In genomic region chr22:20622650-20623339, GRCh38 we compare ENCODE assay signal across 34 cellular contexts.
A peak's percentile ranks its signal among the peaks of the same experiment; 100 is the strongest.
DNase-seq lines count a peak whose midpoint lies in the region; ATAC-seq, FAIRE-seq and TF ChIP-seq lines count a peak whose summit lies in the region.
"Had no signal": no experiment of that assay in that cellular context is flagged by ENCODE, and none has a peak within 500 bp of the region (broad histone marks: within the 10 kb centered on the region; RNA-seq: fewer than 3 reads in every experiment).

No MANE protein-coding gene starts in this region.

- no peak overlapping the region for H2BK20ac ChIP-seq in H1 (ENCODE audit: low read length)

- H4K20me1 ChIP-seq in K562 (replicated peaks; ENCODE audit: control insufficient read depth, insufficient read depth, low read length) (peaks cover 36% of the 10 kb centered on the region), H1 (replicated peaks in 1 of 2; ENCODE audit: control insufficient read depth in 1 of 2, insufficient read depth in 2 of 2, low read length in 2 of 2) (no peaks in the 10 kb centered on the region)
- H4K20me1 ChIP-seq: BLaER1; BLaER1 treated with 17β-estradiol and CSF1 and Interleukin-3, amounts not matched to agents 10 nM and 100 nM had no signal

- H3K9me3 Mint-ChIP-seq in immature natural killer cell: no peaks in the 10 kb centered on the region
- no peaks in the 10 kb centered on the region for H3K9me3 Mint-ChIP-seq in CD14-positive monocyte
- H3K9me3 Mint-ChIP-seq: CD4-positive, alpha-beta memory T cell; CD4-positive, alpha-beta T cell; CD4-positive, CD25-positive, alpha-beta regulatory T cell; CD8-positive, alpha-beta memory T cell; CD8-positive, alpha-beta T cell had no signal

- H3K9me3 ChIP-seq in K562 (replicated peaks; ENCODE audit: control insufficient read depth, insufficient read depth, low read depth, low read length) (no peaks in the 10 kb centered on the region), H1 (ENCODE audit: insufficient read depth in 2 of 2, low read depth in 1 of 2, low read length in 1 of 2) (no peaks in the 10 kb centered on the region), neuronal stem cell (replicated peaks in 1 of 2; ENCODE audit: control insufficient read depth in 2 of 2, insufficient read depth in 1 of 2, low read depth in 1 of 2, low read length in 2 of 2) (no peaks in the 10 kb centered on the region)
- H3K9me3 ChIP-seq: A549; BE2C; BLaER1; BLaER1 treated with 17β-estradiol and CSF1 and Interleukin-3, amounts not matched to agents 10 nM and 100 nM; Caco-2 had no signal

- POLR2A ChIA-PET in K562 (lab: Yijun Ruan, JAX) (interaction anchor here (0.6 to 21.8 kb wide), 7 partner anchors 9 to 94 kb away, joined by 3 to 234 read pairs (median 6); no protein-coding TSS in a partner anchor), H1 (lab: Charles Lee; ENCODE audit: partially characterized antibody) (interaction anchor here (0.8 kb wide), 1 partner anchor 28 kb away, joined by 4 read pairs; no protein-coding TSS in a partner anchor)

- H4K8ac ChIP-seq in H1 (ENCODE audit: extremely low read depth, insufficient read depth, low read length): no peak overlapping the region
- H4K8ac ChIP-seq in neuronal stem cell (ENCODE audit: low read depth, low read length): no peak overlapping the region

- peak overlapping the region; percentile 60; the same call in 1 of the 2 replicates for H2BK12ac ChIP-seq in H1 (ENCODE audit: low read depth, low read length)
- no peak overlapping the region for H2BK12ac ChIP-seq in neuronal stem cell (ENCODE audit: low read length)

- H3K23ac ChIP-seq in H1 (ENCODE audit: insufficient read length): no peak overlapping the region
- peak overlapping the region; percentile 8 for H3K23ac ChIP-seq in neuronal stem cell (ENCODE audit: low read depth, low read length, poor library complexity)

- H3K9ac ChIP-seq in K562 (ENCODE audit: insufficient read depth in 1 of 2, low read depth in 2 of 2, low read length in 2 of 2): peak overlapping the region in 1 of 2 experiments; percentile 46; a peak in 1 of 4 replicates
- no peak overlapping the region for H3K9ac ChIP-seq in H1 (replicated peaks in 1 of 4; ENCODE audit: extremely low read depth in 1 of 4, low read depth in 3 of 4, low read length in 3 of 4)
- H3K9ac ChIP-seq in neuronal stem cell (ENCODE audit: low read depth, low read length, poor library complexity): no peak overlapping the region
- H3K9ac ChIP-seq: BLaER1; BLaER1 treated with 17β-estradiol and CSF1 and Interleukin-3, amounts not matched to agents 10 nM and 100 nM had no signal

- no peak overlapping the region for H3K56ac ChIP-seq in H1 (replicated peaks; ENCODE audit: insufficient read length, low read depth, low read length)

- H2AFZ ChIP-seq in K562 (ENCODE audit: low read depth, low read length): no peak overlapping the region
- H2AFZ ChIP-seq in H1 (ENCODE audit: low read length): no peak overlapping the region
- no peak overlapping the region for H2AFZ ChIP-seq in neuronal stem cell (ENCODE audit: low read length)

- H3K27ac Mint-ChIP-seq in immature natural killer cell (no peak overlapping the region), CD14-positive monocyte (no peak overlapping the region)
- H3K27ac Mint-ChIP-seq: B cell; CD4-positive, alpha-beta memory T cell; CD4-positive, alpha-beta T cell; CD8-positive, alpha-beta memory T cell; CD8-positive, alpha-beta T cell had no signal

- intact Hi-C loops in K562 (cut with micrococcal nuclease): no loop called here
- intact Hi-C loops in CD14-positive monocyte (cut with micrococcal nuclease): no loop called here

- H3K79me1 ChIP-seq in H1 (ENCODE audit: low read depth, low read length) (no peaks in the 10 kb centered on the region), neuronal stem cell (ENCODE audit: low read depth, low read length) (peaks cover 4% of the 10 kb centered on the region)

- H4K91ac ChIP-seq in H1 (replicated peaks; ENCODE audit: insufficient read length, low read length): no peak overlapping the region
- H4K91ac ChIP-seq in neuronal stem cell (ENCODE audit: low read depth, low read length, poor library complexity): no peak overlapping the region

- H3K36me3 ChIP-seq in K562 (ENCODE audit: control insufficient read depth, insufficient read depth, low read length) (no peaks in the 10 kb centered on the region), H1 (ENCODE audit: control insufficient read depth in 2 of 4, insufficient read depth in 4 of 4, low read length in 3 of 4) (no peaks in the 10 kb centered on the region), neuronal stem cell (replicated peaks in 1 of 2; ENCODE audit: control insufficient read depth in 2 of 2, insufficient read depth in 2 of 2, low read length in 2 of 2) (no peaks in the 10 kb centered on the region)
- H3K36me3 ChIP-seq: BE2C; BLaER1; BLaER1 treated with 17β-estradiol and CSF1 and Interleukin-3, amounts not matched to agents 10 nM and 100 nM had no signal

- H3K4me2 ChIP-seq in K562 (ENCODE audit: insufficient read depth, low read length) (no peak overlapping the region), H1 (ENCODE audit: insufficient read depth in 1 of 2, low read depth in 2 of 2, low read length in 2 of 2) (no peak overlapping the region), neuronal stem cell (ENCODE audit: insufficient read depth, low read length, poor library complexity, severe bottlenecking) (no peak overlapping the region)
- H3K4me2 ChIP-seq: A549; BLaER1; BLaER1 treated with 17β-estradiol and CSF1 and Interleukin-3, amounts not matched to agents 10 nM and 100 nM had no signal

- in situ Hi-C loops in K562 (cut with MboI): loop anchor here (25.0 kb wide), 1 partner anchor 515 kb away; no protein-coding TSS in a partner anchor

- H2AK5ac ChIP-seq in H1 (ENCODE audit: low read depth, low read length): no peak overlapping the region
- no peak overlapping the region for H2AK5ac ChIP-seq in neuronal stem cell (ENCODE audit: low read depth, low read length)

- no peak; the same call in 1 of the 3 replicates for ATAC-seq in K562
- ATAC-seq: A549; CD8-positive, alpha-beta T cell had no signal

- H3K4me3 Mint-ChIP-seq in immature natural killer cell (no peak overlapping the region), CD14-positive monocyte (no peak overlapping the region)
- H3K4me3 Mint-ChIP-seq: B cell; CD4-positive, alpha-beta memory T cell; CD4-positive, alpha-beta T cell; CD4-positive, CD25-positive, alpha-beta regulatory T cell; CD8-positive, alpha-beta memory T cell; CD8-positive, alpha-beta T cell had no signal

- no TSS peak for BruUV-seq in K562 (replicated peaks; lab: Mats Ljungman, UMichigan)

- H3K14ac ChIP-seq in H1 (ENCODE audit: insufficient read length) (no peak overlapping the region), neuronal stem cell (ENCODE audit: low read length) (no peak overlapping the region)

- FAIRE-seq in K562 (lab: Jason Lieb, UNC) (no peak), H1 (lab: Jason Lieb, UNC) (no peak)
- FAIRE-seq: A204.1, A549, D721Med had no signal

- H3K4me1 ChIP-seq in K562 (replicated peaks in 1 of 2; ENCODE audit: control insufficient read depth in 2 of 2, insufficient read depth in 2 of 2, low read length in 2 of 2): peaks cover 0 to 3% of the 10 kb centered on the region in 2 experiments; a peak in 1 of 5 replicates
- H3K4me1 ChIP-seq in H1 (replicated peaks in 1 of 4; ENCODE audit: control insufficient read depth in 3 of 4, insufficient read depth in 4 of 4, low read length in 3 of 4): no peaks in the 10 kb centered on the region
- no peaks in the 10 kb centered on the region for H3K4me1 ChIP-seq in neuronal stem cell (ENCODE audit: control insufficient read depth in 2 of 2, insufficient read depth in 1 of 2, low read depth in 1 of 2, low read length in 2 of 2)
- H3K4me1 ChIP-seq: A549, BE2C, Caco-2 had no signal

- no peaks in the 10 kb centered on the region for H3K23me2 ChIP-seq in H1 (ENCODE audit: low read depth, low read length)

- H3K36me3 Mint-ChIP-seq in immature natural killer cell: no peaks in the 10 kb centered on the region
- no peaks in the 10 kb centered on the region for H3K36me3 Mint-ChIP-seq in CD14-positive monocyte
- H3K36me3 Mint-ChIP-seq: CD4-positive, alpha-beta memory T cell; CD4-positive, CD25-positive, alpha-beta regulatory T cell; CD8-positive, alpha-beta memory T cell; CD8-positive, alpha-beta T cell had no signal

- H3K9me1 ChIP-seq in K562 (ENCODE audit: control insufficient read depth, insufficient read depth, low read length): no peaks in the 10 kb centered on the region

- H3K4ac ChIP-seq in H1 (replicated peaks; ENCODE audit: insufficient read length, low read depth, low read length) (no peak overlapping the region), neuronal stem cell (ENCODE audit: low read length) (no peak overlapping the region)

- no peak for TF ChIP-seq EP300 in K562 (IDR thresholded peaks at IDR 0.05; ENCODE audit: low read length)
- no peak for TF ChIP-seq EP300 in H1 (IDR thresholded peaks at IDR 0.05; ENCODE audit: borderline replicate concordance in 1 of 2, low read depth in 2 of 2, low read length in 2 of 2)

- H3K27me3 ChIP-seq in K562 (ENCODE audit: control insufficient read depth in 2 of 2, insufficient read depth in 2 of 2, low read length in 2 of 2): peaks cover 36 to 69% of the 10 kb centered on the region in 2 experiments
- H3K27me3 ChIP-seq in H1 (replicated peaks in 1 of 4; ENCODE audit: control insufficient read depth in 3 of 4, extremely low read depth in 1 of 4, insufficient read depth in 3 of 4, low read length in 3 of 4): no peaks in the 10 kb centered on the region; a peak in 1 of 7 replicates
- peaks cover 0 to 8% (median 0%) of the 10 kb centered on the region in 3 experiments for H3K27me3 ChIP-seq in neuronal stem cell (ENCODE audit: control insufficient read depth in 3 of 3, insufficient read depth in 3 of 3, low read depth in 1 of 3, low read length in 3 of 3)
- H3K27me3 ChIP-seq: BE2C; BLaER1; BLaER1 treated with 17β-estradiol and CSF1 and Interleukin-3, amounts not matched to agents 10 nM and 100 nM had no signal

- H3K4me3 ChIP-seq in K562 (no peak overlapping the region), H1 (ENCODE audit: extremely low read depth in 1 of 4, insufficient read depth in 2 of 4, low read depth in 3 of 4, low read length in 4 of 4) (no peak overlapping the region), neuronal stem cell (ENCODE audit: low read length in 2 of 2) (peak overlapping the region in 1 of 2 donors; percentile 25)
- H3K4me3 ChIP-seq: A549; BLaER1; BLaER1 treated with 17β-estradiol and CSF1 and Interleukin-3, amounts not matched to agents 10 nM and 100 nM had no signal

- no peak for TF ChIP-seq POLR2A in K562 (conservative IDR thresholded peaks at IDR 0.05)
- TF ChIP-seq POLR2A in H1 (IDR thresholded peaks at IDR 0.05; ENCODE audit: control extremely low read depth in 1 of 2, low read depth in 2 of 2, low read length in 2 of 2): no peak

- TF ChIP-seq RAD21 in K562 (CRISPR knock-in tag; conservative IDR thresholded peaks at IDR 0.05 in 1 of 2, IDR thresholded peaks at IDR 0.05 in 1 of 2) (no peak), H1 (IDR thresholded peaks at IDR 0.05 in 1 of 2, conservative IDR thresholded peaks at IDR 0.05 in 1 of 2; ENCODE audit: low read depth in 2 of 2, low read length in 2 of 2) (no peak)

- H3K27ac ChIP-seq in K562 (ENCODE audit: extremely low read depth, low read depth, low read length) (no peak overlapping the region), H1 (ENCODE audit: low read depth, low read length) (no peak overlapping the region), neuronal stem cell (replicated peaks; ENCODE audit: low read length) (no peak overlapping the region)
- H3K27ac ChIP-seq: 22Rv1; A549; BLaER1; BLaER1 treated with 17β-estradiol and CSF1 and Interleukin-3, amounts not matched to agents 10 nM and 100 nM; C4-2B had no signal

- H3K79me2 ChIP-seq in K562 (ENCODE audit: control insufficient read depth, insufficient read depth, low read length): no peaks in the 10 kb centered on the region
- H3K79me2 ChIP-seq in H1 (ENCODE audit: control insufficient read depth in 1 of 2, insufficient read depth in 2 of 2, low read length in 2 of 2): no peaks in the 10 kb centered on the region

- H2BK120ac ChIP-seq in H1 (replicated peaks; ENCODE audit: low read depth, low read length) (no peak overlapping the region), neuronal stem cell (ENCODE audit: low read depth, low read length) (no peak overlapping the region)

- H4K5ac ChIP-seq in H1 (ENCODE audit: insufficient read length, low read depth, low read length): no peak overlapping the region

- H3K18ac ChIP-seq in H1 (ENCODE audit: extremely low read depth, low read length) (no peak overlapping the region), neuronal stem cell (ENCODE audit: low read length) (peak overlapping the region; percentile 77)

- CTCF ChIA-PET in K562 (lab: Yijun Ruan, JAX; ENCODE audit: low intra/inter-chr PET ratio): interaction anchor here (0.6 kb wide), 2 partner anchors 189 to 410 kb away, joined by 3 to 5 read pairs; no protein-coding TSS in a partner anchor
- CTCF ChIA-PET in H1 (lab: Charles Lee; ENCODE audit: partially characterized antibody): interaction anchor here (1.0 to 3.7 kb wide), 3 partner anchors 8 to 48 kb away, joined by 3 to 14 read pairs (median 3); no protein-coding TSS in a partner anchor

- TF ChIP-seq CTCF in K562 (IDR thresholded peaks at IDR 0.05 in 2 of 3, conservative IDR thresholded peaks at IDR 0.05 in 1 of 3; ENCODE audit: insufficient read depth in 2 of 3, low read depth in 1 of 3, low read length in 3 of 3): no peak
- TF ChIP-seq CTCF in H1 (IDR thresholded peaks at IDR 0.05; ENCODE audit: control extremely low read depth in 1 of 3, insufficient read depth in 1 of 3, low read depth in 1 of 3, low read length in 3 of 3): no peak
- TF ChIP-seq CTCF in CD14-positive monocyte (IDR thresholded peaks at IDR 0.05): no peak

- DNase-seq in K562 (ENCODE audit: extremely low read depth in 1 of 4, low spot score in 3 of 4) (no peak), H1 (ENCODE audit: low read depth in 1 of 2, low spot score in 2 of 2) (no peak), neuronal stem cell (ENCODE audit: low spot score) (no peak), immature natural killer cell (no peak), NCI-H1930 (lab: John Stamatoyannopoulos, UW) (no peak), CD14-positive monocyte (ENCODE audit: low spot score) (no peak)
- DNase-seq: 8988T; ACHN; AML-193; BE2C; C1 segment of cervical spinal cord; Caco-2; Calu3; CD4-positive, alpha-beta memory T cell; CD4-positive, alpha-beta T cell; CD4-positive, CD25-positive, alpha-beta regulatory T cell; CD8-positive, alpha-beta memory T cell; CD8-positive, alpha-beta T cell; COR-L47; DMS 273 treated with DMSO at 0.1 percent for 48 hours; DMS153; DMS53; DMS79; DMS79 treated with DMSO at 0.1 percent for 48 hours; DND-41; EL had no signal

- H2BK5ac ChIP-seq in H1 (ENCODE audit: low read depth, low read length) (no peak overlapping the region), neuronal stem cell (ENCODE audit: low read length) (no peak overlapping the region)

- H3K27me3 Mint-ChIP-seq in immature natural killer cell (ENCODE audit: low read depth in 3 of 3): peaks cover 0 to 2% (median 0%) of the 10 kb centered on the region in 3 donors
- peaks cover 4 to 6% (median 5%) of the 10 kb centered on the region in 3 donors for H3K27me3 Mint-ChIP-seq in CD14-positive monocyte (ENCODE audit: low read depth in 3 of 3)
- H3K27me3 Mint-ChIP-seq: CD4-positive, alpha-beta T cell; CD4-positive, CD25-positive, alpha-beta regulatory T cell had no signal

- peaks cover 2 to 8% of the 10 kb centered on the region in 2 donors for H3K4me1 Mint-ChIP-seq in immature natural killer cell
- H3K4me1 Mint-ChIP-seq in CD14-positive monocyte: no peaks in the 10 kb centered on the region
- H3K4me1 Mint-ChIP-seq: B cell; CD8-positive, alpha-beta memory T cell had no signal

- WGBS in K562 (ENCODE audit: insufficient coverage, low coverage, missing lambda C conversion rate): 8% methylated on average over 13 of the region's 13 CpGs
- WGBS in H1 (ENCODE audit: extremely low coverage in 1 of 2, insufficient coverage in 1 of 2, insufficient read length in 1 of 2, insufficient replicate concordance in 2 of 2, low coverage in 1 of 2, low lambda C conversion rate in 2 of 2, missing lambda C conversion rate in 1 of 2), 2 experiments: 80% methylated on average over 13 of the region's 13 CpGs; no CpG with 5 or more reads in 1 of the 2 experiments
- no CpG with 5 or more reads among the region's 13 CpGs for WGBS in neuronal stem cell (ENCODE audit: extremely low coverage in 2 of 2, insufficient read length in 2 of 2, insufficient replicate concordance in 1 of 2), 2 donors

- H2BK15ac ChIP-seq in H1 (ENCODE audit: low read length) (no peak overlapping the region), neuronal stem cell (ENCODE audit: low read length) (no peak overlapping the region)

Comparison
In these comparisons a context has a peak if more than half of its experiments do, and no peak if none do; other contexts are left out.
1. Of the 49 proteins assayed by ChIP-seq in both K562 and H1: peak only in K562: HDAC6, MAX and PHF8; only in H1: none; in both: none; in neither: 43; mixed calls (peak in some experiments, not most) for 3.